Comparison of ENCODE assay signal across 12 cellular contexts in genomic region chr14:71594828-71595227, GRCh38.
DNase-seq lines count a peak whose midpoint lies in the region; ATAC-seq and TF ChIP-seq lines count a peak whose summit lies in the region.
"Had no signal": no experiment of that assay in that cellular context is flagged by ENCODE, and none has a peak within 500 bp of the region (broad histone marks: within the 10 kb centered on the region; RNA-seq: fewer than 3 reads in every experiment).

No MANE protein-coding gene starts in this region.

- H3K4me2 ChIP-seq in Loucy (ENCODE audit: low read depth, low read length, poor library complexity, severe bottlenecking) (peak overlapping the region; percentile 47), osteoblast (ENCODE audit: insufficient read depth, low read length) (peak overlapping the region; percentile 56)

- DNase-seq in NCI-H524 (lab: John Stamatoyannopoulos, UW) (peak; percentile 19 to 60), NCI-H524 treated with DMSO at 0.1 percent for 48 hours (lab: John Stamatoyannopoulos, UW) (no peak), astrocyte of the hippocampus (ENCODE audit: low read depth, low spot score) (peak; percentile 16), osteoblast (ENCODE audit: insufficient read length, low spot score, missing footprints) (no peak), NCI-H1105 treated with DMSO at 0.1 percent for 48 hours (lab: John Stamatoyannopoulos, UW) (no peak), NCI-H1105 (lab: John Stamatoyannopoulos, UW) (no peak)
- DNase-seq: DMS79, NCI-H2107 had no signal

- H3K27me3 ChIP-seq in Loucy (ENCODE audit: insufficient read depth, low read length, poor library complexity, severe bottlenecking): no peaks in the 10 kb centered on the region
- H3K27me3 ChIP-seq in osteoblast (ENCODE audit: insufficient read depth, low read length): no peaks in the 10 kb centered on the region
- H3K27me3 ChIP-seq: right atrium auricular region had no signal

- H3K36me3 ChIP-seq in Loucy (ENCODE audit: insufficient read depth, low read length) (peaks cover 5% of the 10 kb centered on the region; the same call in 1 of the 2 replicates), osteoblast (ENCODE audit: insufficient read depth, low read length) (peaks cover 40% of the 10 kb centered on the region)
- H3K36me3 ChIP-seq: right atrium auricular region had no signal

- H3K4me1 ChIP-seq in Loucy (ENCODE audit: insufficient read depth, low read length, poor library complexity, severe bottlenecking): peaks cover 71% of the 10 kb centered on the region
- peaks cover 47% of the 10 kb centered on the region for H3K4me1 ChIP-seq in osteoblast (ENCODE audit: insufficient read depth, low read length)
- H3K4me1 ChIP-seq: right atrium auricular region had no signal

- peak overlapping the region; percentile 34 for H3K27ac ChIP-seq in osteoblast (ENCODE audit: low read depth, low read length)
- H3K27ac ChIP-seq: right atrium auricular region had no signal

- peak overlapping the region; percentile 11 for H3K9ac ChIP-seq in Loucy (ENCODE audit: low read depth, low read length, poor library complexity, severe bottlenecking)

- H3K4me3 ChIP-seq in Loucy (ENCODE audit: low read length, poor library complexity, severe bottlenecking): no peak overlapping the region
- no peak overlapping the region for H3K4me3 ChIP-seq in osteoblast (ENCODE audit: insufficient read depth, low read length)
- H3K4me3 ChIP-seq: K562, right atrium auricular region had no signal

- TF ChIP-seq CTCF in Loucy (conservative IDR thresholded peaks at IDR 0.05; ENCODE audit: low read length): no peak
- no peak for TF ChIP-seq CTCF in osteoblast (IDR thresholded peaks at IDR 0.05; ENCODE audit: extremely low read depth, low read depth, low read length)

- H3K79me2 ChIP-seq in Loucy (ENCODE audit: insufficient read depth, low read length) (peaks cover 57% of the 10 kb centered on the region), osteoblast (ENCODE audit: insufficient read depth, low read length) (peaks cover 92% of the 10 kb centered on the region)

- peaks cover 17% of the 10 kb centered on the region; the same call in 1 of the 2 replicates for H3F3A ChIP-seq in Loucy (ENCODE audit: low read depth)

- H4K20me1 ChIP-seq in Loucy (ENCODE audit: insufficient read depth, low read length, poor library complexity, severe bottlenecking) (peaks cover 21% of the 10 kb centered on the region), osteoblast (ENCODE audit: insufficient read depth, low read length) (peaks cover 3% of the 10 kb centered on the region)

- no peaks in the 10 kb centered on the region for H3K9me3 ChIP-seq in Loucy (ENCODE audit: insufficient read depth, low read depth, low read length)
- no peaks in the 10 kb centered on the region for H3K9me3 ChIP-seq in osteoblast (ENCODE audit: low read depth, low read length)

- H2AFZ ChIP-seq in Loucy (ENCODE audit: low read length) (no peak overlapping the region), osteoblast (ENCODE audit: low read length) (no peak overlapping the region)

- ATAC-seq in GM19395 (IDR thresholded peaks at IDR 0.05; ENCODE audit: unreplicated experiment): no peak
- ATAC-seq: K562 had no signal

- no peaks in the 10 kb centered on the region for H3K9me2 ChIP-seq in Loucy (replicated peaks; ENCODE audit: low read depth, low read length)

Comparison
In these comparisons a context has a peak if more than half of its experiments do, and no peak if none do; other contexts are left out.
1. DNase-seq: peak in NCI-H524 (2 of 2) and astrocyte of the hippocampus (single experiment); none in NCI-H524 treated with DMSO at 0.1 percent for 48 hours (single experiment), osteoblast (single experiment), NCI-H1105 treated with DMSO at 0.1 percent for 48 hours (single experiment) and NCI-H1105 (single experiment).